ENCODE assay signal across 24 cellular contexts in the genomic region with DNA sequence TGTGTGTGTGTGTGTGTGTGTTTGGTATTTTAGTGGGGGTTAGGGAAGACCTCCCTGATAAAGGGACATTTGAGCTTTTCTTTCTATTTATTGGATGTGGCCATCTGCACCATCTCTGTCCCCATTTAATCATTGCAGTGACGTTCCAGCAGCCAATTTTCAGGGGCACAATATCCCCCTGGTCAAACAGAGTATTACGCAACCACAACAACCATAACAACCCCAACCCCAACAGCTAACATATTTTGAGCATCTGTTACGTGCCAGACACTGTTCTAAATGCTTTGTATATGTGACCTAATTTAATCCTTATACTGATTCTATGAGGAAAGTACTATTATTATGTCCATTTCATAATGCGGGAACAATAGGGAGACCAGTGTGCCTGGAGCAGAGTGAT.
DNase-seq lines count a peak whose midpoint lies in the region; ATAC-seq, FAIRE-seq and TF ChIP-seq lines count a peak whose summit lies in the region.
"Had no signal": no experiment of that assay in that cellular context is flagged by ENCODE, and none has a peak within 500 bp of the region (broad histone marks: within the 10 kb centered on the region; RNA-seq: fewer than 3 reads in every experiment).

No MANE protein-coding gene starts in this region.

- CTCF ChIA-PET in HepG2 (lab: Yijun Ruan, JAX; ENCODE audit: low intra/inter-chr PET ratio, low total read pairs) = no interaction called here
- CTCF ChIA-PET in K562 (lab: Yijun Ruan, JAX; ENCODE audit: low intra/inter-chr PET ratio) = no interaction called here

- intact Hi-C loops in HepG2 (cut with micrococcal nuclease; ENCODE audit: unreplicated experiment) = no loop called here
- intact Hi-C loops in right lobe of liver (cut with DNase I) = no loop called here
- intact Hi-C loops in K562 (cut with micrococcal nuclease) = no loop called here
- intact Hi-C loops in left ventricle myocardium inferior (cut with micrococcal nuclease) = no loop called here
- intact Hi-C loops in kidney (cut with DNase I) = no loop called here

- no peak overlapping the region for H3K9ac ChIP-seq in HepG2 (ENCODE audit: insufficient read depth, low read depth, low read length)
- H3K9ac ChIP-seq in K562 (ENCODE audit: insufficient read depth in 1 of 2, low read depth in 2 of 2, low read length in 2 of 2) = no peak overlapping the region
- no peak overlapping the region for H3K9ac ChIP-seq in kidney (ENCODE audit: low read length in 2 of 2)
- H3K9ac ChIP-seq: BLaER1, GM23248 had no signal

- TF ChIP-seq CTCF in HepG2 (CRISPR knock-in tag; IDR thresholded peaks at IDR 0.05) = no peak
- TF ChIP-seq CTCF in right lobe of liver (IDR thresholded peaks at IDR 0.05) = no peak
- TF ChIP-seq CTCF in K562 (IDR thresholded peaks at IDR 0.05 in 2 of 3, conservative IDR thresholded peaks at IDR 0.05 in 1 of 3; ENCODE audit: insufficient read depth in 2 of 3, low read depth in 1 of 3, low read length in 3 of 3) = no peak
- TF ChIP-seq CTCF in osteocyte (IDR thresholded peaks at IDR 0.05) = no peak
- no peak for TF ChIP-seq CTCF in left ventricle myocardium inferior (IDR thresholded peaks at IDR 0.05; ENCODE audit: borderline replicate concordance)
- no peak for TF ChIP-seq CTCF in kidney (IDR thresholded peaks at IDR 0.05; ENCODE audit: borderline replicate concordance, extremely low read depth, insufficient read depth)

- H3K4me1 ChIP-seq in HepG2 (ENCODE audit: insufficient read depth, low read length) = no peaks in the 10 kb centered on the region
- H3K4me1 ChIP-seq in right lobe of liver = no peaks in the 10 kb centered on the region
- no peaks in the 10 kb centered on the region for H3K4me1 ChIP-seq in K562 (replicated peaks in 1 of 2; ENCODE audit: control insufficient read depth in 2 of 2, insufficient read depth in 2 of 2, low read length in 2 of 2)
- H3K4me1 ChIP-seq in left ventricle myocardium inferior = no peaks in the 10 kb centered on the region
- H3K4me1 ChIP-seq in kidney (ENCODE audit: control insufficient read depth in 1 of 2, insufficient read depth in 1 of 2, low read depth in 1 of 2, low read length in 2 of 2) = no peaks in the 10 kb centered on the region
- H3K4me1 ChIP-seq: BLaER1 had no signal

- H2AFZ ChIP-seq in HepG2 (ENCODE audit: low read length) = no peak overlapping the region
- H2AFZ ChIP-seq in K562 (ENCODE audit: low read depth, low read length) = no peak overlapping the region
- H2AFZ ChIP-seq: GM23248 had no signal

- H3K4me2 ChIP-seq in HepG2 (ENCODE audit: low read depth, low read length) (no peak overlapping the region), K562 (ENCODE audit: insufficient read depth, low read length) (no peak overlapping the region)
- H3K4me2 ChIP-seq: BLaER1 had no signal

- no peak overlapping the region for H3K4me3 Mint-ChIP-seq in osteocyte (ENCODE audit: unreplicated experiment)
- H3K4me3 Mint-ChIP-seq: B cell; CD4-positive, CD25-positive, alpha-beta regulatory T cell; CD8-positive, alpha-beta memory T cell; H9 had no signal

- no peak overlapping the region for H3K27ac ChIP-seq in HepG2 (ENCODE audit: extremely low read length, insufficient read depth, low read length)
- no peak overlapping the region for H3K27ac ChIP-seq in right lobe of liver
- H3K27ac ChIP-seq in K562 (ENCODE audit: extremely low read depth, low read depth, low read length) = no peak overlapping the region
- no peak overlapping the region for H3K27ac ChIP-seq in left ventricle myocardium inferior (replicated peaks)
- H3K27ac ChIP-seq in kidney (ENCODE audit: low read depth in 2 of 2, low read length in 2 of 2) = no peak overlapping the region
- H3K27ac ChIP-seq: 22Rv1, BLaER1, C4-2B, GM23248 had no signal

- H3K9me3 Mint-ChIP-seq in osteocyte (ENCODE audit: unreplicated experiment) = peaks cover 16% of the 10 kb centered on the region

- TF ChIP-seq RAD21 in HepG2 (CRISPR knock-in tag; IDR thresholded peaks at IDR 0.05) = no peak
- TF ChIP-seq RAD21 in K562 (CRISPR knock-in tag; conservative IDR thresholded peaks at IDR 0.05 in 1 of 2, IDR thresholded peaks at IDR 0.05 in 1 of 2) = no peak

- TF ChIP-seq EP300 in HepG2 (IDR thresholded peaks at IDR 0.05; ENCODE audit: low read depth in 2 of 2, low read length in 2 of 2) (no peak), HepG2 (CRISPR knock-in tag; IDR thresholded peaks at IDR 0.05; ENCODE audit: borderline replicate concordance) (no peak), K562 (IDR thresholded peaks at IDR 0.05; ENCODE audit: low read length) (no peak)

- H3K36me3 ChIP-seq in HepG2 (replicated peaks in 1 of 2; ENCODE audit: control insufficient read depth in 1 of 2, insufficient read depth in 2 of 2, low read length in 2 of 2) = no peaks in the 10 kb centered on the region
- no peaks in the 10 kb centered on the region for H3K36me3 ChIP-seq in right lobe of liver
- H3K36me3 ChIP-seq in K562 (ENCODE audit: control insufficient read depth, insufficient read depth, low read length) = no peaks in the 10 kb centered on the region
- no peaks in the 10 kb centered on the region for H3K36me3 ChIP-seq in left ventricle myocardium inferior
- H3K36me3 ChIP-seq in kidney (ENCODE audit: control insufficient read depth in 1 of 2, insufficient read depth in 2 of 2, low read length in 2 of 2) = no peaks in the 10 kb centered on the region
- H3K36me3 ChIP-seq: BLaER1 had no signal

- POLR2A ChIA-PET in HepG2 (lab: Yijun Ruan, JAX) = no interaction called here
- POLR2A ChIA-PET in K562 (lab: Yijun Ruan, JAX) = no interaction called here

- DNase-seq in HepG2 (ENCODE audit: low spot score) (no peak), right lobe of liver (no peak), K562 (ENCODE audit: extremely low read depth in 1 of 4, low spot score in 3 of 4) (no peak), osteocyte (ENCODE audit: extremely low spot score, unreplicated experiment) (peak; percentile 1), left ventricle myocardium inferior (no peak), NK-92 (lab: John Stamatoyannopoulos, UW; ENCODE audit: unreplicated experiment) (no peak), kidney (no peak)
- DNase-seq: CD4-positive, CD25-positive, alpha-beta regulatory T cell; CD8-positive, alpha-beta memory T cell; DMS 273 treated with DMSO at 0.1 percent for 48 hours; DMS79; EL; GDM1; GM23248; H9 had no signal

- H4K20me1 ChIP-seq in HepG2 (ENCODE audit: insufficient read depth, low read length) = no peaks in the 10 kb centered on the region
- H4K20me1 ChIP-seq in K562 (replicated peaks; ENCODE audit: control insufficient read depth, insufficient read depth, low read length) = no peaks in the 10 kb centered on the region
- H4K20me1 ChIP-seq: BLaER1 had no signal

- H3K27me3 ChIP-seq in HepG2 (ENCODE audit: control insufficient read depth in 1 of 2, insufficient read depth in 2 of 2, low read length in 2 of 2) (peaks cover 0 to 14% of the 10 kb centered on the region in 2 experiments; a peak in 3 of 5 replicates), right lobe of liver (no peaks in the 10 kb centered on the region), K562 (ENCODE audit: control insufficient read depth in 2 of 2, insufficient read depth in 2 of 2, low read length in 2 of 2) (no peaks in the 10 kb centered on the region), left ventricle myocardium inferior (ENCODE audit: low read depth) (peaks cover 11% of the 10 kb centered on the region)
- H3K27me3 ChIP-seq: BLaER1 had no signal

- no peaks in the 10 kb centered on the region for H3K36me3 Mint-ChIP-seq in osteocyte (ENCODE audit: unreplicated experiment)
- H3K36me3 Mint-ChIP-seq: CD4-positive, CD25-positive, alpha-beta regulatory T cell; CD8-positive, alpha-beta memory T cell had no signal

- in situ Hi-C loops in HepG2 (cut with HindIII; ENCODE audit: extremely low pct_ligation_motif_present, low pct_unique_long_range_greater_than_20kb) (no loop called here), K562 (cut with MboI) (no loop called here)

- 44% methylated on average over 4 of the region's 4 CpGs for WGBS in HepG2 (ENCODE audit: low lambda C conversion rate)
- WGBS in right lobe of liver (ENCODE audit: insufficient coverage, low coverage, low lambda C conversion rate, missing lambda C conversion rate) = 66% methylated on average over 4 of the region's 4 CpGs
- 0% methylated on average over 4 of the region's 4 CpGs for WGBS in K562 (ENCODE audit: insufficient coverage, low coverage, missing lambda C conversion rate)

- H3K4me1 Mint-ChIP-seq in osteocyte (ENCODE audit: unreplicated experiment) = no peaks in the 10 kb centered on the region
- H3K4me1 Mint-ChIP-seq: B cell; CD4-positive, CD25-positive, alpha-beta regulatory T cell; CD8-positive, alpha-beta memory T cell; H9 had no signal

- H3K27me3 Mint-ChIP-seq in osteocyte (ENCODE audit: unreplicated experiment) = peaks cover 10% of the 10 kb centered on the region
- H3K27me3 Mint-ChIP-seq: CD4-positive, CD25-positive, alpha-beta regulatory T cell had no signal

- no peak for FAIRE-seq in HepG2 (lab: Jason Lieb, UNC)
- no peak for FAIRE-seq in K562 (lab: Jason Lieb, UNC)
- FAIRE-seq in kidney (lab: Jason Lieb, UNC) = no peak
- FAIRE-seq: A204.1, D721Med, GM12878, GM19239 had no signal

- no TSS peak for BruUV-seq in HepG2 (replicated peaks; lab: Mats Ljungman, UMichigan)
- BruUV-seq in K562 (replicated peaks; lab: Mats Ljungman, UMichigan) = no TSS peak

- no peaks in the 10 kb centered on the region for H3K9me1 ChIP-seq in K562 (ENCODE audit: control insufficient read depth, insufficient read depth, low read length)

- no peaks in the 10 kb centered on the region; the same call in 1 of the 2 replicates for H3K9me3 ChIP-seq in HepG2 (ENCODE audit: low read length)
- H3K9me3 ChIP-seq in right lobe of liver = no peaks in the 10 kb centered on the region
- no peaks in the 10 kb centered on the region for H3K9me3 ChIP-seq in K562 (replicated peaks; ENCODE audit: control insufficient read depth, insufficient read depth, low read depth, low read length)
- peaks cover 30% of the 10 kb centered on the region for H3K9me3 ChIP-seq in left ventricle myocardium inferior (replicated peaks)
- H3K9me3 ChIP-seq in kidney (ENCODE audit: control insufficient read depth in 1 of 2, low read length in 2 of 2) = peaks cover 2 to 7% of the 10 kb centered on the region in 2 donors

- H3K4me3 ChIP-seq in HepG2 (replicated peaks in 1 of 3; ENCODE audit: insufficient read depth in 1 of 3, low read depth in 2 of 3, low read length in 3 of 3) (no peak overlapping the region), right lobe of liver (no peak overlapping the region), K562 (no peak overlapping the region), left ventricle myocardium inferior (no peak overlapping the region), kidney (ENCODE audit: low read length in 2 of 2) (no peak overlapping the region)
- H3K4me3 ChIP-seq: BLaER1, GM12878, GM23248 had no signal

- ATAC-seq in HepG2 (no peak), right lobe of liver (no peak), K562 (no peak)
- ATAC-seq: GM12878, HCT116 had no signal

- H3K79me2 ChIP-seq in HepG2 (ENCODE audit: insufficient read depth, low read length) (no peaks in the 10 kb centered on the region), K562 (ENCODE audit: control insufficient read depth, insufficient read depth, low read length) (no peaks in the 10 kb centered on the region)

- no peak overlapping the region for H3K27ac Mint-ChIP-seq in osteocyte (ENCODE audit: unreplicated experiment)
- H3K27ac Mint-ChIP-seq: B cell; CD4-positive, CD25-positive, alpha-beta regulatory T cell; CD8-positive, alpha-beta memory T cell; H9 had no signal

- TF ChIP-seq POLR2A in HepG2 (IDR thresholded peaks at IDR 0.05; ENCODE audit: insufficient read depth in 1 of 2, low read depth in 2 of 2, low read length in 2 of 2) (no peak), right lobe of liver (IDR thresholded peaks at IDR 0.05) (no peak), K562 (conservative IDR thresholded peaks at IDR 0.05) (no peak)
